10 cellular contexts compared by ENCODE assay signal in the genomic region with DNA sequence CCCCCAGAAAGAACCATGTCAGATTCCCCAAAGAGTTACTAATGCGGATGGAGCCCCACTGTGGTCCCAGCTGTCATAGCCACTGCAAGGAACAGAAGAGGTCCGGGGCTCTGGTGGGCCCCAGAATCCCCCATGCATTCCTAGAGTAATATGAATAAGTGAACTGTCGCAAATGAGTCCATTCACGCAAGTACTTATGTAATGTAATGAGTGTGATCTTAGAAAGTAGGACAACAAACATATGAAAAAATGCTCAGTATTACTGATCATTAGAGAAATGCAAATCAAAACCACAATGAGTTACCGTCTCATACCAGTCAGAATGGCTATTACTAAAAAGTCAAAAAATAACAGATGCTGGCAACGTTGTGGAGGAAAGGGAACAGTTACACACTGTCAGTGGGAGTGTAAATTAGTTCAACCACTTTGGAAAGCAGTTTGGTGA.
DNase-seq lines count a peak whose midpoint lies in the region; ATAC-seq lines count a peak whose summit lies in the region.
"Had no signal": no experiment of that assay in that cellular context is flagged by ENCODE, and none has a peak within 500 bp of the region (broad histone marks: within the 10 kb centered on the region; RNA-seq: fewer than 3 reads in every experiment).

No MANE protein-coding gene starts in this region.

- peaks cover 0 to 93% (median 0%) of the 10 kb centered on the region in 11 experiments; a peak in 4 of 22 replicates for H3K36me3 ChIP-seq in BLaER1 treated with 17β-estradiol and CSF1 and Interleukin-3, amounts not matched to agents 10 nM and 100 nM
- H3K36me3 ChIP-seq in GM23248 (ENCODE audit: low read depth): no peaks in the 10 kb centered on the region

- H3K27ac ChIP-seq in BLaER1 treated with 17β-estradiol and CSF1 and Interleukin-3, amounts not matched to agents 10 nM and 100 nM: peak overlapping the region in 1 of 11 experiments; percentile 17; a peak in 1 of 22 replicates
- H3K27ac ChIP-seq in GM23248: no peak overlapping the region

- H3K4me3 ChIP-seq in BLaER1 treated with 17β-estradiol and CSF1 and Interleukin-3, amounts not matched to agents 10 nM and 100 nM: no peak overlapping the region
- no peak overlapping the region for H3K4me3 ChIP-seq in GM23248

- H2AFZ ChIP-seq in GM23248: no peak overlapping the region

- H4K20me1 ChIP-seq in BLaER1 treated with 17β-estradiol and CSF1 and Interleukin-3, amounts not matched to agents 10 nM and 100 nM: peaks cover 0 to 100% (median 0%) of the 10 kb centered on the region in 11 experiments; a peak in 4 of 22 replicates
- no peaks in the 10 kb centered on the region for H4K20me1 ChIP-seq in GM23248 (ENCODE audit: insufficient read depth)

- H3K4me2 ChIP-seq in BLaER1 treated with 17β-estradiol and CSF1 and Interleukin-3, amounts not matched to agents 10 nM and 100 nM: peak overlapping the region; percentile 2 to 68 (median 53); a peak in 20 of 22 replicates
- no peak overlapping the region for H3K4me2 ChIP-seq in GM23248 (ENCODE audit: unreplicated experiment)

- WGBS in GM23248 (ENCODE audit: low coverage in 1 of 2, low lambda C conversion rate in 2 of 2, missing lambda C conversion rate in 2 of 2), 2 experiments: 19 to 26% methylated on average over 6 of the region's 6 CpGs

- DNase-seq in GM23248: peak; percentile 41
- DNase-seq in globus pallidus (ENCODE audit: low spot score): no peak
- no peak for DNase-seq in cerebellar nuclear complex (lab: John Stamatoyannopoulos, UW)
- DNase-seq in NCI-H1436 (lab: John Stamatoyannopoulos, UW): no peak
- DNase-seq in NCI-H446 (lab: John Stamatoyannopoulos, UW): no peak
- DNase-seq: activated CD4-positive, CD25-positive, alpha-beta regulatory T cell treated with anti-CD3 and anti-CD28 coated beads, Interleukin-2, amount 50 U/mL, for 72 hours; CD8-positive, alpha-beta memory T cell had no signal

- no peaks in the 10 kb centered on the region for H3K9me2 ChIP-seq in GM23248 (ENCODE audit: insufficient read depth)

- H3K79me2 ChIP-seq in GM23248 (ENCODE audit: insufficient read depth): no peaks in the 10 kb centered on the region

- H3F3A ChIP-seq in GM23248 (ENCODE audit: insufficient read depth): peaks cover 28% of the 10 kb centered on the region

- ATAC-seq in GM18867 (IDR thresholded peaks at IDR 0.05; ENCODE audit: unreplicated experiment) (peak; percentile 83), HG03442 (IDR thresholded peaks at IDR 0.05; ENCODE audit: unreplicated experiment) (peak; percentile 63)

- in situ Hi-C loops in GM23248 (cut with MboI): no loop called here

- H3K9ac ChIP-seq in BLaER1 treated with 17β-estradiol and CSF1 and Interleukin-3, amounts not matched to agents 10 nM and 100 nM: 0 out of 22 replicates have a peak overlapping the region, but pooled peaks of 1 of the 11 experiments have one; percentile 41
- no peak overlapping the region for H3K9ac ChIP-seq in GM23248

- H3K9me3 ChIP-seq in BLaER1 treated with 17β-estradiol and CSF1 and Interleukin-3, amounts not matched to agents 10 nM and 100 nM (replicated peaks in 1 of 11): peaks cover 0 to 6% (median 0%) of the 10 kb centered on the region in 11 experiments; a peak in 1 of 22 replicates
- no peaks in the 10 kb centered on the region for H3K9me3 ChIP-seq in GM23248 (ENCODE audit: low read depth)

- H3K27me3 ChIP-seq in BLaER1 treated with 17β-estradiol and CSF1 and Interleukin-3, amounts not matched to agents 10 nM and 100 nM: no peaks in the 10 kb centered on the region
- no peaks in the 10 kb centered on the region for H3K27me3 ChIP-seq in GM23248 (replicated peaks; ENCODE audit: insufficient read depth)

- H3K4me1 ChIP-seq in BLaER1 treated with 17β-estradiol and CSF1 and Interleukin-3, amounts not matched to agents 10 nM and 100 nM: peaks cover 8 to 57% (median 14%) of the 10 kb centered on the region in 10 experiments; a peak in 18 of 20 replicates
- peaks cover 42% of the 10 kb centered on the region for H3K4me1 ChIP-seq in GM23248 (ENCODE audit: insufficient read depth)
